ENCODE assay signal across 1 cellular context in genomic region chr1:147757015-147757990, GRCh38.
TF ChIP-seq lines count a peak whose summit lies in the region.

No MANE protein-coding gene starts in this region.

TF ChIP-seq in IMR-90, 13 proteins besides CTCF, POLR2A, EP300 and RAD21 (continued from another document):
- TF ChIP-seq MAZ (IDR thresholded peaks at IDR 0.05; ENCODE audit: borderline replicate concordance, low read depth, low read length) = no peak
